ENCODE assay signal across 22 cellular contexts in genomic region chr20:51419236-51419635, GRCh38.
A peak's percentile ranks its signal among the peaks of the same experiment; 100 is the strongest.
DNase-seq lines count a peak whose midpoint lies in the region; ATAC-seq and TF ChIP-seq lines count a peak whose summit lies in the region.
"Had no signal": no experiment of that assay in that cellular context is flagged by ENCODE, and none has a peak within 500 bp of the region (broad histone marks: within the 10 kb centered on the region; RNA-seq: fewer than 3 reads in every experiment).

No MANE protein-coding gene starts in this region.

- H3K27ac ChIP-seq in SK-N-SH (ENCODE audit: low read depth in 2 of 2, low read length in 1 of 2), result no peak overlapping the region
- no peak overlapping the region for H3K27ac ChIP-seq in CD8-positive, alpha-beta T cell (ENCODE audit: low read depth, low read length)
- H3K27ac ChIP-seq: body of pancreas, C4-2B, vagina had no signal

- H3K27me3 Mint-ChIP-seq in CD8-positive, alpha-beta T cell (ENCODE audit: low read depth), result no peaks in the 10 kb centered on the region
- no peaks in the 10 kb centered on the region for H3K27me3 Mint-ChIP-seq in T-cell
- no peaks in the 10 kb centered on the region for H3K27me3 Mint-ChIP-seq in effector memory CD8-positive, alpha-beta T cell

- H4K20me1 ChIP-seq in SK-N-SH (ENCODE audit: insufficient read depth), result no peaks in the 10 kb centered on the region

- H3K9me3 Mint-ChIP-seq in CD8-positive, alpha-beta T cell, result no peaks in the 10 kb centered on the region
- no peaks in the 10 kb centered on the region for H3K9me3 Mint-ChIP-seq in T-cell
- H3K9me3 Mint-ChIP-seq in effector memory CD8-positive, alpha-beta T cell, result no peaks in the 10 kb centered on the region
- H3K9me3 Mint-ChIP-seq: activated naive CD4-positive, alpha-beta T cell treated with anti-CD3 and anti-CD28 coated beads, Interleukin-2, amount 50 U/mL, for 72 hours; HFFc6 had no signal

- no peaks in the 10 kb centered on the region for H3K27me3 ChIP-seq in SK-N-SH (ENCODE audit: insufficient read depth)
- no peaks in the 10 kb centered on the region for H3K27me3 ChIP-seq in CD8-positive, alpha-beta T cell (ENCODE audit: insufficient read depth, low read length)
- H3K27me3 ChIP-seq: body of pancreas, vagina had no signal

- no peaks in the 10 kb centered on the region for H3K9me3 ChIP-seq in SK-N-SH
- no peaks in the 10 kb centered on the region for H3K9me3 ChIP-seq in CD8-positive, alpha-beta T cell (ENCODE audit: low read length)
- H3K9me3 ChIP-seq: body of pancreas, vagina had no signal

- H3K4me2 ChIP-seq in SK-N-SH, result no peak overlapping the region

- intact Hi-C loops in CD8-positive, alpha-beta T cell (cut with DNase I, micrococcal nuclease), result loop anchor here (2.0 kb wide), 2 partner anchors 18 to 32 kb away; no protein-coding TSS in a partner anchor

- CTCF ChIA-PET in SK-N-SH (lab: Yijun Ruan, JAX) (interaction anchor here (0.6 kb wide), 1 partner anchor 175 kb away, joined by 3 read pairs; no protein-coding TSS in a partner anchor), T-cell (lab: Charles Lee) (interaction anchor here in 1 of 2 donors (1.0 to 2.0 kb wide), 2 partner anchors 14 to 33 kb away, joined by 3 to 10 read pairs; no protein-coding TSS in a partner anchor)
- CTCF ChIA-PET in CD8-positive, alpha-beta T cell (lab: Charles Lee), result interaction anchor here (0.7 to 4.5 kb wide), 4 partner anchors 10 to 176 kb away, joined by 3 to 24 read pairs (median 14); no protein-coding TSS in a partner anchor

- peaks cover 9% of the 10 kb centered on the region for H3F3A ChIP-seq in SK-N-SH (replicated peaks; ENCODE audit: insufficient read depth)

- no peaks in the 10 kb centered on the region for H3K9me2 ChIP-seq in SK-N-SH

- no peak for DNase-seq in SK-N-SH
- no peak for DNase-seq in CD8-positive, alpha-beta T cell
- no peak for DNase-seq in T-cell
- no peak for DNase-seq in effector memory CD8-positive, alpha-beta T cell
- no peak for DNase-seq in stimulated activated CD4-positive, alpha-beta T cell treated with anti-CD3 and anti-CD28 coated beads, Interleukin-4, amount 100 ng/mL, for 4 hours
- DNase-seq in HCEC 1CT, result no peak
- no peak for DNase-seq in SIG-M5 treated with dmso at 0.1 percent for 504 hours (lab: John Stamatoyannopoulos, UW; ENCODE audit: unreplicated experiment)
- DNase-seq: activated CD4-positive, alpha-beta T cell treated with anti-CD3 and anti-CD28 coated beads, Interleukin-2, amount 50 U/mL, for 1 hour; body of pancreas; DMS53; HFFc6; KG1; left ventricle myocardium superior; NCI-H1092 treated with DMSO at 0.1 percent for 48 hours; NCI-H526 treated with DMSO at 0.1 percent for 48 hours; SHP77; T1000 had no signal

- no peaks in the 10 kb centered on the region for H3K79me2 ChIP-seq in SK-N-SH (ENCODE audit: insufficient read depth)

- peaks cover 0 to 3% of the 10 kb centered on the region in 2 experiments for H3K36me3 ChIP-seq in SK-N-SH (replicated peaks in 1 of 2; ENCODE audit: control insufficient read depth in 1 of 2, insufficient read depth in 2 of 2, low read length in 1 of 2)
- H3K36me3 ChIP-seq in CD8-positive, alpha-beta T cell (ENCODE audit: insufficient read depth, low read length), result peaks cover 5% of the 10 kb centered on the region
- H3K36me3 ChIP-seq: vagina had no signal

- no peak overlapping the region for H3K4me3 ChIP-seq in SK-N-SH (ENCODE audit: low read depth in 2 of 2, low read length in 1 of 2)
- H3K4me3 ChIP-seq in CD8-positive, alpha-beta T cell (ENCODE audit: low read depth, low read length), result no peak overlapping the region
- H3K4me3 ChIP-seq: body of pancreas, skin epidermis, vagina had no signal

- POLR2A ChIA-PET in SK-N-SH (lab: Yijun Ruan, JAX) (no interaction called here), T-cell (lab: Charles Lee) (no interaction called here)
- POLR2A ChIA-PET in CD8-positive, alpha-beta T cell (lab: Charles Lee), result interaction anchor here (0.6 to 3.1 kb wide), 3 partner anchors 15 to 123 kb away, joined by 3 to 15 read pairs (median 4); no protein-coding TSS in a partner anchor

- peaks cover 0 to 6% of the 10 kb centered on the region in 2 experiments; a peak in 2 of 4 replicates for H3K4me1 ChIP-seq in SK-N-SH (ENCODE audit: control insufficient read depth in 1 of 2, insufficient read depth in 2 of 2, low read depth in 1 of 2, low read length in 1 of 2)
- peaks cover 27% of the 10 kb centered on the region for H3K4me1 ChIP-seq in CD8-positive, alpha-beta T cell (ENCODE audit: insufficient read depth, low read length)
- H3K4me1 ChIP-seq: body of pancreas, vagina had no signal

- H3K27ac Mint-ChIP-seq in CD8-positive, alpha-beta T cell, result peak overlapping the region; percentile 52
- H3K27ac Mint-ChIP-seq in T-cell, result peak overlapping the region; percentile 74 to 77
- peak overlapping the region; percentile 88 to 96 for H3K27ac Mint-ChIP-seq in effector memory CD8-positive, alpha-beta T cell
- H3K27ac Mint-ChIP-seq: HFFc6 had no signal

- H3K4me1 Mint-ChIP-seq in CD8-positive, alpha-beta T cell (ENCODE audit: low read depth), result peaks cover 53% of the 10 kb centered on the region
- peaks cover 45 to 86% (median 66%) of the 10 kb centered on the region in 3 donors for H3K4me1 Mint-ChIP-seq in T-cell
- H3K4me1 Mint-ChIP-seq in effector memory CD8-positive, alpha-beta T cell (ENCODE audit: low read depth in 2 of 2), result peaks cover 57 to 67% of the 10 kb centered on the region in 2 donors

- ATAC-seq in SK-N-SH treated with all-trans-retinoic acid at 6 μM for 48 hours, result no peak
- no peak for ATAC-seq in CD8-positive, alpha-beta T cell
- ATAC-seq in T-cell (replicated peaks in 1 of 4), result no peak
- ATAC-seq in effector memory CD8-positive, alpha-beta T cell (replicated peaks), result no peak
- ATAC-seq: activated naive CD4-positive, alpha-beta T cell treated with anti-CD3 and anti-CD28 coated beads, Interleukin-2, amount 50 U/mL, for 72 hours; body of pancreas; left ventricle myocardium superior had no signal

- no peak for TF ChIP-seq CTCF in SK-N-SH (IDR thresholded peaks at IDR 0.05)
- TF ChIP-seq CTCF in CD8-positive, alpha-beta T cell (IDR thresholded peaks at IDR 0.05), result no peak

- H2AFZ ChIP-seq in SK-N-SH (ENCODE audit: low read depth), result no peak overlapping the region

- TF ChIP-seq EP300 in SK-N-SH (IDR thresholded peaks at IDR 0.05; ENCODE audit: borderline replicate concordance in 1 of 2, low read depth in 1 of 2, low read length in 1 of 2), result no peak

- no peak overlapping the region for H3K9ac ChIP-seq in SK-N-SH

- WGBS in SK-N-SH (ENCODE audit: low lambda C conversion rate), result 97% methylated on average over 2 of the region's 2 CpGs

- no peak overlapping the region for H3K4me3 Mint-ChIP-seq in CD8-positive, alpha-beta T cell
- H3K4me3 Mint-ChIP-seq in T-cell, result no peak overlapping the region
- no peak overlapping the region for H3K4me3 Mint-ChIP-seq in effector memory CD8-positive, alpha-beta T cell
- H3K4me3 Mint-ChIP-seq: HFFc6 had no signal

- H3K36me3 Mint-ChIP-seq in CD8-positive, alpha-beta T cell, result peaks cover 72% of the 10 kb centered on the region
- H3K36me3 Mint-ChIP-seq in T-cell, result peaks cover 31% of the 10 kb centered on the region
- H3K36me3 Mint-ChIP-seq in effector memory CD8-positive, alpha-beta T cell (ENCODE audit: insufficient read depth), result peaks cover 40% of the 10 kb centered on the region

- no peak for TF ChIP-seq RAD21 in SK-N-SH (IDR thresholded peaks at IDR 0.05; ENCODE audit: low read length)

TF ChIP-seq in SK-N-SH, 30 proteins besides CTCF, POLR2A, EP300 and RAD21:
- TF ChIP-seq FOSL2 (IDR thresholded peaks at IDR 0.05; ENCODE audit: borderline replicate concordance, low read depth) (0 out of 2 replicates have a peak, but pooled peaks have one; percentile 4), TAF1 (IDR thresholded peaks at IDR 0.05; ENCODE audit: borderline replicate concordance, low read depth, low read length) (no peak), GABPA (IDR thresholded peaks at IDR 0.05; ENCODE audit: low read depth) (0 out of 2 replicates have a peak, but pooled peaks have one; percentile 22), YY1 (IDR thresholded peaks at IDR 0.05; ENCODE audit: low read depth) (peak; percentile 26; the same call in 1 of the 2 replicates)

TF ChIP-seq in SK-N-SH treated with all-trans-retinoic acid at 6 μM for 48 hours, 23 proteins besides CTCF, POLR2A, EP300 and RAD21:
- TF ChIP-seq ZFP30 (CRISPR knock-in tag; IDR thresholded peaks at IDR 0.05), result no peak
- no peak for TF ChIP-seq ZNF565 (CRISPR knock-in tag; conservative IDR thresholded peaks at IDR 0.05; ENCODE audit: low read depth)
- no peak for TF ChIP-seq ARNTL (CRISPR knock-in tag; IDR thresholded peaks at IDR 0.05; ENCODE audit: borderline replicate concordance, low read depth)
- TF ChIP-seq TCF4 (CRISPR knock-in tag; IDR thresholded peaks at IDR 0.05; ENCODE audit: borderline replicate concordance), result no peak
- TF ChIP-seq GLIS3 (CRISPR knock-in tag; IDR thresholded peaks at IDR 0.05), result no peak
- TF ChIP-seq ZNF8 (CRISPR knock-in tag; IDR thresholded peaks at IDR 0.05), result no peak
- no peak for TF ChIP-seq POU6F1 (CRISPR knock-in tag; IDR thresholded peaks at IDR 0.05; ENCODE audit: borderline replicate concordance, low read depth)
- no peak for TF ChIP-seq ZFP3 (CRISPR knock-in tag; IDR thresholded peaks at IDR 0.05)
- TF ChIP-seq ZC3H10 (CRISPR knock-in tag; IDR thresholded peaks at IDR 0.05), result no peak
- no peak for TF ChIP-seq PPARA (CRISPR knock-in tag; IDR thresholded peaks at IDR 0.05; ENCODE audit: borderline replicate concordance)
